Comparison of ENCODE assay signal across 8 cellular contexts in the genomic region with DNA sequence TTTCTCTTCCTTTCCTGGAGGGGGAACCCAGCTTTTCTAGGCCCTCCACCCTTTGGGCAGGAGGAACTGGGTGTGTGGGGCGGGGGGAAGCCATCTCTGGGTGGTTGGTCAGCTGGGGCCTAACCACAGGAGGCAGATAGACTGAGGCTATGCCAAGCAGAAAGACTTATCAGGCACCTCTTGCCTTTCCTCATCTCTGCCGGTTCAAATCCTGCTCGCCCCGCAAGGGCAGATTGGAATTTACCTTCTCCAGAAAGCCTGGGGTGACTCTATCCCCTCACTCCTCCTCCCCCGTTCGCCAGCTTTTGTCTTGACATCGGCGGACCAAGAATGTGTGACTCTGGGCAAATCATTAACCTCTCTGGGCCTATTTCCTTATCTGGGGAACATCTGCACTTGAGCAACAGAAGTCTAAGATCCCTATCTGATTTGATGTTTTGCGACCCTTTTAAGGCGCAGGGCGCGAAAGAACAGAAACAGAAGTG. TPM values are rescaled to one million over a fixed set of nuclear protein-coding genes. Genes with fewer than 3 reads are reported as not detected.
DNase-seq lines count a peak whose midpoint lies in the region; ATAC-seq and TF ChIP-seq lines count a peak whose summit lies in the region.

No MANE protein-coding gene starts in this region.

- 0% methylated on average over 12 of the region's 12 CpGs for WGBS in body of pancreas, 2 donors

- H3K27ac ChIP-seq in body of pancreas, result peak overlapping the region; percentile 90 to 99 (median 92)

- peak; percentile 56 for DNase-seq in Daoy (ENCODE audit: low read depth)
- DNase-seq in HK-2 (ENCODE audit: unreplicated experiment), result peak; percentile 76
- peak; percentile 61 for DNase-seq in SKM-1 treated with dmso at 0.1 percent for 144 hours (lab: John Stamatoyannopoulos, UW; ENCODE audit: unreplicated experiment)
- peak in 2 of 4 donors; percentile 46 to 52 for DNase-seq in body of pancreas
- peak; percentile 53 for DNase-seq in kidney epithelial cell (ENCODE audit: low read depth)
- peak; percentile 6 to 27 for DNase-seq in stimulated activated CD4-positive, alpha-beta T cell treated with anti-CD3 and anti-CD28 coated beads, Interleukin-4, amount 100 ng/mL, for 4 hours
- no peak for DNase-seq in NCI-H1436 (lab: John Stamatoyannopoulos, UW)

- no peak for TF ChIP-seq CTCF in body of pancreas (IDR thresholded peaks at IDR 0.05)
- TF ChIP-seq CTCF in kidney epithelial cell (IDR thresholded peaks at IDR 0.05; ENCODE audit: insufficient read depth, low read length, poor library complexity, severe bottlenecking), result no peak

- no peaks in the 10 kb centered on the region for H3K9me3 ChIP-seq in body of pancreas

- H3K4me3 ChIP-seq in body of pancreas (peak overlapping the region; percentile 34 to 86), kidney epithelial cell (ENCODE audit: low read depth, low read length) (peak overlapping the region; percentile 100)

- peaks cover 10% of the 10 kb centered on the region for H3K4me1 ChIP-seq in body of pancreas

- intact Hi-C loops in body of pancreas (cut with DNase I), result no loop called here

- peak; percentile 31 for ATAC-seq in GM21390 (IDR thresholded peaks at IDR 0.05; ENCODE audit: unreplicated experiment)
- peak; percentile 50 for ATAC-seq in body of pancreas

- no peak for TF ChIP-seq POLR2A in body of pancreas (IDR thresholded peaks at IDR 0.05)

- H3K36me3 ChIP-seq in body of pancreas (replicated peaks in 1 of 2; ENCODE audit: insufficient read depth in 1 of 2, low read depth in 2 of 2), result no peaks in the 10 kb centered on the region
- no peaks in the 10 kb centered on the region for H3K36me3 ChIP-seq in kidney epithelial cell (ENCODE audit: control insufficient read depth, insufficient read depth, low read length)

- H3K27me3 ChIP-seq in body of pancreas, result no peaks in the 10 kb centered on the region
- H3K27me3 ChIP-seq in kidney epithelial cell (ENCODE audit: control insufficient read depth, insufficient read depth, low read length), result no peaks in the 10 kb centered on the region

RNA-seq across cellular contexts. Expression of a gene that starts 0.6 kb away (rescaled TPM):
- total RNA-seq in Daoy (2014; rRNA removed; shearing (Covaris generic)), result 150 and 222 TPM in 2 replicates
- 10 to 100 TPM; 43.1 to 70.9 TPM for total RNA-seq in body of pancreas
- total RNA-seq in kidney epithelial cell, result 354 and 421 TPM in 2 replicates
